ENCODE assay signal across 1 cellular context in genomic region chr22:42072606-42073330, GRCh38.
TF ChIP-seq lines count a peak whose summit lies in the region.

No MANE protein-coding gene starts in this region.

TF ChIP-seq in GM23338, 12 proteins besides CTCF, POLR2A, EP300 and RAD21:
- TF ChIP-seq JUNB (IDR thresholded peaks at IDR 0.05; ENCODE audit: unreplicated experiment) = no peak
- no peak for TF ChIP-seq ZNF462 (CRISPR knock-in tag; IDR thresholded peaks at IDR 0.05)
- no peak for TF ChIP-seq ETS1 (IDR thresholded peaks at IDR 0.05)
- no peak for TF ChIP-seq EZH2phosphoT487 (IDR thresholded peaks at IDR 0.05; ENCODE audit: unreplicated experiment)
- TF ChIP-seq ZNF114 (CRISPR knock-in tag; IDR thresholded peaks at IDR 0.05) = no peak
- TF ChIP-seq NANOG (IDR thresholded peaks at IDR 0.05; ENCODE audit: borderline replicate concordance) = no peak
- no peak for TF ChIP-seq CREB1 (CRISPR knock-in tag; IDR thresholded peaks at IDR 0.05; ENCODE audit: low read depth)
- no peak for TF ChIP-seq EZH2 (IDR thresholded peaks at IDR 0.05; ENCODE audit: low read depth, unreplicated experiment)
- no peak for TF ChIP-seq REST (IDR thresholded peaks at IDR 0.05; ENCODE audit: unreplicated experiment)
- TF ChIP-seq POLR2AphosphoS5 (IDR thresholded peaks at IDR 0.05; ENCODE audit: low read depth) = no peak
- no peak for TF ChIP-seq ZNF331 (CRISPR knock-in tag; IDR thresholded peaks at IDR 0.05; ENCODE audit: low read depth)
